ENCODE assay signal across 21 cellular contexts in the genomic region with DNA sequence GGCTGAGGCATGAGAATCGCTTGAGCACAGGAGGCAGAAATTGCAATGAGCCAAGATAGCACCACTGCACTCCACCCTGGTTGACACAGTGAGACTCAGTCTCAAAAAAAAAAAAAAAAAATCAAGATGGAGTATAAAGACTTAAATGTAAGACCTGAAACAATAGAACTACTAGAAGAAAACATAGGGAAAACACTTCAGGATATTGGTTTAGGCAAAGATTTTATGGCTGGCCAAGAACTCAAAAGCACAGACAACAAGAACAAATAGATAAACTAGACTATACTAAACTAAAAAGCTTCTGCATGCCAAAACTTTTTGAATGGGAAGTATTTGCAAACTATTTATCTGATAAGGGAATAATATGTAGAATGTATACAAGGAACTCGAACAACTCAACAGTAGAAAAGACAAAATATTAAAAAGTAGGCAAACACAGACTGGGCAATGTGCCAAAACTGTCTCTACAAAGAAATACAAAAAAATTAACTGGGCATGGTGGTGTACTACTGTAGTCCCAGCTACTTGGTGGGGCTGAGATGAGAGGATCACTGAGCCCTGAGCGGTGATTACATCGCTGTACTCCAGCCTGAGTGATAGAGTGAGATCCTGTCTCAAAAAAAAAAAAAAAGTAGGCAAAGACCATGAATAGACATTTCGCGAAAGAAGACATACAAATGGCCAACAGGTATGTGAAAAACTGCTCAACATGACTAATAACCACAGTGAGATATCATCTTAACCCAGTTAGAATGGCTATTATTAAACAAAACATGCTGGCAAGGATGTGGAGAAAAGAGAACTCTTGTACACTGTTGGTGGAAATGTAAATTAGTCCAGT. TPM values are rescaled to one million over a fixed set of nuclear protein-coding genes. Genes with fewer than 3 reads are reported as not detected.
DNase-seq lines count a peak whose midpoint lies in the region; ATAC-seq and TF ChIP-seq lines count a peak whose summit lies in the region.
"Had no signal": no experiment of that assay in that cellular context is flagged by ENCODE, and none has a peak within 500 bp of the region (broad histone marks: within the 10 kb centered on the region; RNA-seq: fewer than 3 reads in every experiment).

No MANE protein-coding gene starts in this region.

- no peaks in the 10 kb centered on the region for H4K20me1 ChIP-seq in osteoblast (ENCODE audit: insufficient read depth, low read length)

- H3K4me3 Mint-ChIP-seq in activated T-cell treated with anti-CD3 and anti-CD28 coated beads, Interleukin-2, amount 50 U/mL, for 72 hours = no peak overlapping the region
- H3K4me3 Mint-ChIP-seq: activated B cell treated with CpG ODN at 0.5 μM for 24 hours; activated naive CD8-positive, alpha-beta T cell treated with anti-CD3 and anti-CD28 coated beads for 36 hours; natural killer cell had no signal

- no peak overlapping the region for H3K4me3 ChIP-seq in LNCaP clone FGC (ENCODE audit: low read depth, low read length)
- H3K4me3 ChIP-seq in osteoblast (ENCODE audit: insufficient read depth, low read length) = no peak overlapping the region

- H3K79me2 ChIP-seq in osteoblast (ENCODE audit: insufficient read depth, low read length) = no peaks in the 10 kb centered on the region

- H3K27me3 ChIP-seq in osteoblast (ENCODE audit: insufficient read depth, low read length) = no peaks in the 10 kb centered on the region

- H3K36me3 Mint-ChIP-seq in activated T-cell treated with anti-CD3 and anti-CD28 coated beads, Interleukin-2, amount 50 U/mL, for 72 hours (ENCODE audit: insufficient read depth in 2 of 2) = peaks cover 15 to 57% of the 10 kb centered on the region in 2 donors

- DNase-seq in activated T-cell treated with anti-CD3 and anti-CD28 coated beads, Interleukin-2, amount 50 U/mL, for 72 hours = no peak
- DNase-seq in activated T-cell treated with anti-CD3 and anti-CD28 coated beads, Interleukin-2, amount 50 U/mL, for 48 hours = no peak
- peak; percentile 71 for DNase-seq in LNCaP clone FGC (ENCODE audit: low read depth)
- peak; percentile 30 for DNase-seq in amniotic epithelial cell (ENCODE audit: low read depth)
- peak; percentile 39 for DNase-seq in osteoblast (ENCODE audit: insufficient read length, low spot score, missing footprints)
- DNase-seq in OCI-M2 (lab: John Stamatoyannopoulos, UW; ENCODE audit: unreplicated experiment) = no peak
- DNase-seq in NAMALWA (ENCODE audit: low spot score) = no peak
- DNase-seq: activated B cell treated with CpG ODN at 0.5 μM for 24 hours; activated naive CD8-positive, alpha-beta T cell treated with anti-CD3 and anti-CD28 coated beads for 36 hours; caudate nucleus; effector memory CD4-positive, alpha-beta T cell; GF-D8; islet precursor cell; KG1; mesendoderm; natural killer cell; small intestine; stimulated activated CD4-positive, alpha-beta T cell treated with anti-CD3 and anti-CD28 coated beads, Interleukin-4, amount 100 ng/mL, for 24 hours; substantia nigra; T-helper 1 cell had no signal

- H3K27ac ChIP-seq in osteoblast (ENCODE audit: low read depth, low read length) = no peak overlapping the region

- H3K36me3 ChIP-seq in osteoblast (ENCODE audit: insufficient read depth, low read length) = peaks cover 3% of the 10 kb centered on the region

- H3K27me3 Mint-ChIP-seq in activated T-cell treated with anti-CD3 and anti-CD28 coated beads, Interleukin-2, amount 50 U/mL, for 72 hours (ENCODE audit: low read depth) = no peaks in the 10 kb centered on the region
- H3K27me3 Mint-ChIP-seq: activated B cell treated with CpG ODN at 0.5 μM for 24 hours; activated naive CD8-positive, alpha-beta T cell treated with anti-CD3 and anti-CD28 coated beads for 36 hours; progenitor cell of endocrine pancreas had no signal

- H3K4me2 ChIP-seq in osteoblast (ENCODE audit: insufficient read depth, low read length) = no peak overlapping the region

- H3K4me1 Mint-ChIP-seq in activated T-cell treated with anti-CD3 and anti-CD28 coated beads, Interleukin-2, amount 50 U/mL, for 72 hours (ENCODE audit: low read depth) = no peaks in the 10 kb centered on the region
- H3K4me1 Mint-ChIP-seq: activated B cell treated with CpG ODN at 0.5 μM for 24 hours had no signal

- H3K9me3 Mint-ChIP-seq in activated T-cell treated with anti-CD3 and anti-CD28 coated beads, Interleukin-2, amount 50 U/mL, for 72 hours = peaks cover 3 to 5% of the 10 kb centered on the region in 2 donors

- H2AFZ ChIP-seq in osteoblast (ENCODE audit: low read length) = no peak overlapping the region

- H3K27ac Mint-ChIP-seq in activated T-cell treated with anti-CD3 and anti-CD28 coated beads, Interleukin-2, amount 50 U/mL, for 72 hours = peak overlapping the region; percentile 54
- H3K27ac Mint-ChIP-seq: activated B cell treated with CpG ODN at 0.5 μM for 24 hours, natural killer cell, progenitor cell of endocrine pancreas had no signal

- H3K9me3 ChIP-seq in osteoblast (ENCODE audit: low read depth, low read length) = no peaks in the 10 kb centered on the region

- TF ChIP-seq CTCF in LNCaP clone FGC (IDR thresholded peaks at IDR 0.05; ENCODE audit: control insufficient read depth, extremely low read depth, insufficient read depth) = no peak
- no peak for TF ChIP-seq CTCF in osteoblast (IDR thresholded peaks at IDR 0.05; ENCODE audit: extremely low read depth, low read depth, low read length)

- H3K4me1 ChIP-seq in osteoblast (ENCODE audit: insufficient read depth, low read length) = no peaks in the 10 kb centered on the region

- ATAC-seq in activated T-cell treated with anti-CD3 and anti-CD28 coated beads, Interleukin-2, amount 50 U/mL, for 72 hours (replicated peaks in 1 of 2) = peak in 1 of 2 donors; percentile 25
- ATAC-seq: natural killer cell had no signal

RNA-seq across cellular contexts. Expression of a gene that starts 25.3 kb away (rescaled TPM):
- 10 to 100 TPM; 54.9 to 65.4 TPM for total RNA-seq in activated T-cell treated with anti-CD3 and anti-CD28 coated beads, Interleukin-2, amount 50 U/mL, for 72 hours
- total RNA-seq in osteoblast = 2.9 and 3.2 TPM in 2 replicates

RNA-seq across cellular contexts. Expression of a gene that starts 25.5 kb away (rescaled TPM):
- total RNA-seq in activated T-cell treated with anti-CD3 and anti-CD28 coated beads, Interleukin-2, amount 50 U/mL, for 72 hours = 10 to 100 TPM; 19.2 to 20.9 TPM
- 20.3 and 21.5 TPM in 2 replicates for total RNA-seq in osteoblast

Comparison
In these comparisons a context has a peak if more than half of its experiments do, and no peak if none do; other contexts are left out.
1. DNase-seq: peak in LNCaP clone FGC (single experiment), amniotic epithelial cell (single experiment) and osteoblast (single experiment); none in activated T-cell treated with anti-CD3 and anti-CD28 coated beads, Interleukin-2, amount 50 U/mL, for 72 hours (0 of 2), activated T-cell treated with anti-CD3 and anti-CD28 coated beads, Interleukin-2, amount 50 U/mL, for 48 hours (0 of 2), OCI-M2 (single experiment) and NAMALWA (single experiment).
2. RNA of a gene that starts 25.3 kb away (total RNA-seq): 54.9 to 65.4 TPM in activated T-cell treated with anti-CD3 and anti-CD28 coated beads, Interleukin-2, amount 50 U/mL, for 72 hours; 2.9 to 3.2 TPM in osteoblast; every median in the first group is over 10 times any median in the second.